ENCODE assay signal across 18 cellular contexts in the genomic region with DNA sequence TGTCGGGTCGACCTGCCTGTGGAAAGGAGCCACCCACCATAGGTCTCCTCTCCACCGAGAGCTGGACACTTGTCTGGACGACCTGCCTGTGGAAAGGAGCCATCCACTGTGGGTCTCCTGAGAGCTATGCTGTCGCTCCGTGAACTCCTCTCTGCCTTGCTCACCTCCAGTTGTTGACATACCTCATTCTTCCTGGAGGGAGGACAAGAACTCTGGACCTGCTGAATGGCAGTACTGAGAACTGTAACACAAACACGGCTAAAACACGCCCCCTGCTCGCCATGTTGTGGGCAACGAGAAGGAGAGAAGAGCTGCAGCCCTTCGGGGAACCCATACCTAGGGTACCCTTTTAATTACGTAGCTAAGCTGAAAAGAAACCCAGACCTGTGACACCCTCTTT.
DNase-seq lines count a peak whose midpoint lies in the region; ATAC-seq, FAIRE-seq and TF ChIP-seq lines count a peak whose summit lies in the region.
"Had no signal": no experiment of that assay in that cellular context is flagged by ENCODE, and none has a peak within 500 bp of the region (broad histone marks: within the 10 kb centered on the region; RNA-seq: fewer than 3 reads in every experiment).

No MANE protein-coding gene starts in this region.

- CTCF ChIA-PET in MCF 10A (lab: Yijun Ruan, JAX): interaction anchor here (0.6 to 1.9 kb wide), 8 partner anchors 10 to 338 kb away, joined by 3 to 12 read pairs (median 4); no protein-coding TSS in a partner anchor

- no peaks in the 10 kb centered on the region for H3K27me3 ChIP-seq in breast epithelium
- H3K27me3 ChIP-seq in small intestine (ENCODE audit: control insufficient read depth in 2 of 2, insufficient read depth in 2 of 2, low read length in 2 of 2): no peaks in the 10 kb centered on the region

- peaks cover 26% of the 10 kb centered on the region for H3K4me1 Mint-ChIP-seq in MCF 10A (ENCODE audit: insufficient read depth, unreplicated experiment)

- H3K4me3 ChIP-seq in breast epithelium (no peak overlapping the region), small intestine (ENCODE audit: low read depth in 1 of 2, low read length in 2 of 2) (no peak overlapping the region)
- H3K4me3 ChIP-seq: GM12878 had no signal

- H3K27ac ChIP-seq in breast epithelium (no peak overlapping the region), VCaP (peak overlapping the region; percentile 75), small intestine (ENCODE audit: low read depth in 1 of 2, low read length in 1 of 2) (no peak overlapping the region)
- H3K27ac ChIP-seq: KMS-11 had no signal

- 82 to 86% (median 86%) methylated on average over 12 of the region's 12 CpGs for WGBS in small intestine, 3 donors

- H3K27me3 Mint-ChIP-seq in MCF 10A (ENCODE audit: insufficient read depth, unreplicated experiment): no peaks in the 10 kb centered on the region
- H3K27me3 Mint-ChIP-seq: CD4-positive, CD25-positive, alpha-beta regulatory T cell had no signal

- intact Hi-C loops in MCF 10A (cut with micrococcal nuclease) (no loop called here), breast epithelium (cut with DNase I; ENCODE audit: low total_unique reads) (no loop called here)

- peak overlapping the region; percentile 90 for H3K27ac Mint-ChIP-seq in MCF 10A (ENCODE audit: low read depth, unreplicated experiment)

- BruUV-seq in MCF 10A (replicated peaks; lab: Mats Ljungman, UMichigan): no TSS peak

- peak; percentile 18 for ATAC-seq in esophagus mucosa
- no peak for ATAC-seq in GM21390 (IDR thresholded peaks at IDR 0.05; ENCODE audit: unreplicated experiment)
- ATAC-seq: GM12878 had no signal

- no peak for TF ChIP-seq POLR2A in breast epithelium (IDR thresholded peaks at IDR 0.05)

- POLR2A ChIA-PET in MCF 10A (lab: Yijun Ruan, JAX): interaction anchor here (0.5 to 2.1 kb wide), 4 partner anchors 10 to 91 kb away, joined by 3 to 17 read pairs (median 6); partner anchors contain the start of gene PTPN4

- DNase-seq in MCF 10A (ENCODE audit: unreplicated experiment) (no peak), breast epithelium (ENCODE audit: low spot score in 2 of 2) (no peak), small intestine (peak; percentile 9), NOMO-1 treated with dmso at 0.1 percent for 144 hours (lab: John Stamatoyannopoulos, UW; ENCODE audit: unreplicated experiment) (no peak), COLO668 (lab: John Stamatoyannopoulos, UW; ENCODE audit: unreplicated experiment) (no peak)
- DNase-seq: 8988T; Calu3; CD4-positive, CD25-positive, alpha-beta regulatory T cell; GOT3; NCI-H1417; NCI-H187 treated with DMSO at 0.1 percent for 48 hours; NCI-H226; NCI-H524 had no signal

- H3K9me3 ChIP-seq in breast epithelium (no peaks in the 10 kb centered on the region), small intestine (ENCODE audit: control insufficient read depth, low read depth) (no peaks in the 10 kb centered on the region)

- no peaks in the 10 kb centered on the region for H3K9me3 Mint-ChIP-seq in MCF 10A (ENCODE audit: unreplicated experiment)
- H3K9me3 Mint-ChIP-seq: CD4-positive, CD25-positive, alpha-beta regulatory T cell had no signal

- H3K36me3 ChIP-seq in breast epithelium: no peaks in the 10 kb centered on the region
- peaks cover 0 to 2% of the 10 kb centered on the region in 2 donors for H3K36me3 ChIP-seq in small intestine (ENCODE audit: control insufficient read depth in 2 of 2, insufficient read depth in 2 of 2, low read length in 2 of 2)

- no peak for TF ChIP-seq CTCF in MCF 10A (IDR thresholded peaks at IDR 0.05; ENCODE audit: unreplicated experiment)
- TF ChIP-seq CTCF in breast epithelium (IDR thresholded peaks at IDR 0.05): no peak
- TF ChIP-seq CTCF in VCaP (conservative IDR thresholded peaks at IDR 0.05): no peak

- H3K4me1 ChIP-seq in breast epithelium (peaks cover 0 to 3% of the 10 kb centered on the region in 2 donors), small intestine (ENCODE audit: control insufficient read depth in 2 of 2, insufficient read depth in 1 of 2, low read depth in 1 of 2, low read length in 1 of 2) (no peaks in the 10 kb centered on the region)

- no peak for FAIRE-seq in small intestine (lab: Jason Lieb, UNC)
- FAIRE-seq: GM12878 had no signal

- peak overlapping the region; percentile 66 for H3K4me3 Mint-ChIP-seq in MCF 10A (ENCODE audit: unreplicated experiment)

- H3K36me3 Mint-ChIP-seq in MCF 10A (ENCODE audit: insufficient read depth, unreplicated experiment): peaks cover 14% of the 10 kb centered on the region
